1 cellular context compared by ENCODE assay signal in genomic region chr2:64119369-64119768, GRCh38.
TF ChIP-seq lines count a peak whose summit lies in the region.

No MANE protein-coding gene starts in this region.

TF ChIP-seq in WTC11, 78 proteins besides CTCF, POLR2A, EP300 and RAD21 (continued from another document):
- TF ChIP-seq ERG (CRISPR knock-in tag; IDR thresholded peaks at IDR 0.05) = no peak
- TF ChIP-seq ATF6 (CRISPR knock-in tag; IDR thresholded peaks at IDR 0.05) = no peak
- TF ChIP-seq TP53 (CRISPR knock-in tag; IDR thresholded peaks at IDR 0.05) = no peak
- no peak for TF ChIP-seq ZBTB43 (CRISPR knock-in tag; IDR thresholded peaks at IDR 0.05)
- no peak for TF ChIP-seq FOXK1 (CRISPR knock-in tag; IDR thresholded peaks at IDR 0.05)
- TF ChIP-seq AFF4 (CRISPR knock-in tag; IDR thresholded peaks at IDR 0.05; ENCODE audit: borderline replicate concordance) = no peak
- TF ChIP-seq ESRRA (CRISPR knock-in tag; IDR thresholded peaks at IDR 0.05; ENCODE audit: borderline replicate concordance) = no peak
- TF ChIP-seq JAZF1 (CRISPR knock-in tag; IDR thresholded peaks at IDR 0.05) = no peak
